Comparison of ENCODE assay signal across 8 cellular contexts in the genomic region with DNA sequence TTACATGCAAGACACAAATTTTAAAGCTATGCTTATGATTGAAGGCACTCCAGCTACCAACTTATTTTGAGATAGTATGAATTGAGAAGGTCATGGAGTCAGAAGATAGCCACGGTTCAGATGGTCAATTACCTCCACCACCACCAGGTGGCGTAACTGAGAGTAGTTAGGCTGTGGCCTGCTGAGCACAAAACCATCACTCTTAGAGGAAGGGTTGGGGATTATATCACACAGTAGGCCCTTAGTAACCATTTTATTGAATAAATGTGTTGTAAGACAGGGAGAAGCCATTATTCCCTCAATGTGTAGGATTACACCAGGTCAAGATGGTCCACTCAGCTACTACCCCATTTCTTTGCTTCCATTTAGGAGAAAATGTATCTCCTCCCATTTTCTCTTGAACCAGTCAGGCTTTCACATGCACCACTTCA. TPM values are rescaled to one million over a fixed set of nuclear protein-coding genes. Genes with fewer than 3 reads are reported as not detected.
DNase-seq lines count a peak whose midpoint lies in the region; ATAC-seq and TF ChIP-seq lines count a peak whose summit lies in the region.

No MANE protein-coding gene starts in this region.

- H3K4me1 ChIP-seq in SK-N-SH (ENCODE audit: control insufficient read depth in 1 of 2, insufficient read depth in 2 of 2, low read depth in 1 of 2, low read length in 1 of 2) (no peaks in the 10 kb centered on the region), left ventricle myocardium inferior (no peaks in the 10 kb centered on the region), skeletal muscle tissue (ENCODE audit: control insufficient read depth in 3 of 3, insufficient read depth in 3 of 3, low read length in 3 of 3) (peaks cover 0 to 8% (median 5%) of the 10 kb centered on the region in 3 donors)

- H3K36me3 ChIP-seq in SK-N-SH (replicated peaks in 1 of 2; ENCODE audit: control insufficient read depth in 1 of 2, insufficient read depth in 2 of 2, low read length in 1 of 2) (peaks cover 36 to 38% of the 10 kb centered on the region in 2 experiments), left ventricle myocardium inferior (peaks cover 55% of the 10 kb centered on the region), skeletal muscle tissue (ENCODE audit: control insufficient read depth in 3 of 3, insufficient read depth in 3 of 3, low read length in 3 of 3) (peaks cover 29 to 64% (median 46%) of the 10 kb centered on the region in 3 donors)

- no peaks in the 10 kb centered on the region for H3K9me2 ChIP-seq in SK-N-SH

- peak; percentile 66 for DNase-seq in DMS153 treated with DMSO at 0.1 percent for 48 hours (lab: John Stamatoyannopoulos, UW; ENCODE audit: unreplicated experiment)
- DNase-seq in Jurkat, Clone E6-1 (ENCODE audit: low read depth, low spot score): peak; percentile 51
- DNase-seq in SK-N-SH: peak; percentile 48
- DNase-seq in activated naive CD4-positive, alpha-beta T cell treated with anti-CD3 and anti-CD28 coated beads, Interleukin-2, amount 10 ng/mL, durations not matched to agents 7 days and 5 days: peak; percentile 82
- peak; percentile 58 for DNase-seq in left ventricle myocardium inferior
- DNase-seq in epidermal melanocyte (ENCODE audit: insufficient read length, low spot score): no peak

- no peak overlapping the region for H3K27ac Mint-ChIP-seq in activated naive CD4-positive, alpha-beta T cell treated with anti-CD3 and anti-CD28 coated beads, Interleukin-2, amount 10 ng/mL, durations not matched to agents 7 days and 5 days

- CTCF ChIA-PET in SK-N-SH (lab: Yijun Ruan, JAX): interaction anchor here (0.6 to 1.7 kb wide), 11 partner anchors 10 to 266 kb away, joined by 3 to 6 read pairs (median 3); a partner anchor contains a TSS
- CTCF ChIA-PET in activated naive CD4-positive, alpha-beta T cell treated with anti-CD3 and anti-CD28 coated beads, Interleukin-2, amount 10 ng/mL, durations not matched to agents 7 days and 5 days (lab: Charles Lee): interaction anchor here (0.6 to 1.3 kb wide), 4 partner anchors 12 to 1253 kb away, joined by 3 to 6 read pairs (median 3); no protein-coding TSS in a partner anchor

- peak; percentile 68 for TF ChIP-seq RAD21 in SK-N-SH (IDR thresholded peaks at IDR 0.05; ENCODE audit: low read length)

- H3K36me3 Mint-ChIP-seq in activated naive CD4-positive, alpha-beta T cell treated with anti-CD3 and anti-CD28 coated beads, Interleukin-2, amount 10 ng/mL, durations not matched to agents 7 days and 5 days: peaks cover 11% of the 10 kb centered on the region

- ATAC-seq in GM21390 (IDR thresholded peaks at IDR 0.05; ENCODE audit: unreplicated experiment): peak; percentile 92

- TF ChIP-seq EP300 in SK-N-SH (IDR thresholded peaks at IDR 0.05; ENCODE audit: borderline replicate concordance in 1 of 2, low read depth in 1 of 2, low read length in 1 of 2): no peak

- no peaks in the 10 kb centered on the region for H4K20me1 ChIP-seq in SK-N-SH (ENCODE audit: insufficient read depth)

- H3K9me3 Mint-ChIP-seq in activated naive CD4-positive, alpha-beta T cell treated with anti-CD3 and anti-CD28 coated beads, Interleukin-2, amount 10 ng/mL, durations not matched to agents 7 days and 5 days: no peaks in the 10 kb centered on the region

- H3K4me3 Mint-ChIP-seq in activated naive CD4-positive, alpha-beta T cell treated with anti-CD3 and anti-CD28 coated beads, Interleukin-2, amount 10 ng/mL, durations not matched to agents 7 days and 5 days: no peak overlapping the region

- H3K27me3 ChIP-seq in SK-N-SH (ENCODE audit: insufficient read depth) (no peaks in the 10 kb centered on the region), left ventricle myocardium inferior (ENCODE audit: low read depth) (no peaks in the 10 kb centered on the region), skeletal muscle tissue (ENCODE audit: control insufficient read depth in 3 of 3, insufficient read depth in 3 of 3, low read length in 3 of 3) (no peaks in the 10 kb centered on the region)

- no peak overlapping the region for H3K27ac ChIP-seq in SK-N-SH (ENCODE audit: low read depth in 2 of 2, low read length in 1 of 2)
- no peak overlapping the region for H3K27ac ChIP-seq in left ventricle myocardium inferior (replicated peaks)
- peak overlapping the region; percentile 17 for H3K27ac ChIP-seq in skeletal muscle tissue (ENCODE audit: low read depth, low read length)

- intact Hi-C loops in left ventricle myocardium inferior (cut with micrococcal nuclease): no loop called here

- no peak overlapping the region for H3K9ac ChIP-seq in SK-N-SH
- H3K9ac ChIP-seq in skeletal muscle tissue (ENCODE audit: low read depth in 1 of 3, low read length in 3 of 3): no peak overlapping the region

- TF ChIP-seq CTCF in SK-N-SH (IDR thresholded peaks at IDR 0.05) (peak; percentile 87), left ventricle myocardium inferior (IDR thresholded peaks at IDR 0.05; ENCODE audit: borderline replicate concordance) (peak; percentile 88)

- H3K4me1 Mint-ChIP-seq in activated naive CD4-positive, alpha-beta T cell treated with anti-CD3 and anti-CD28 coated beads, Interleukin-2, amount 10 ng/mL, durations not matched to agents 7 days and 5 days: no peaks in the 10 kb centered on the region

- H3K79me2 ChIP-seq in SK-N-SH (ENCODE audit: insufficient read depth): no peaks in the 10 kb centered on the region

- POLR2A ChIA-PET in SK-N-SH (lab: Yijun Ruan, JAX): no interaction called here

- H3K9me3 ChIP-seq in SK-N-SH: no peaks in the 10 kb centered on the region
- H3K9me3 ChIP-seq in left ventricle myocardium inferior (replicated peaks): no peaks in the 10 kb centered on the region
- H3K9me3 ChIP-seq in skeletal muscle tissue (ENCODE audit: control insufficient read depth in 3 of 3, low read length in 3 of 3): no peaks in the 10 kb centered on the region

- H3K4me2 ChIP-seq in SK-N-SH: no peak overlapping the region

- 25% methylated on average over 2 of the region's 2 CpGs for WGBS in SK-N-SH (ENCODE audit: low lambda C conversion rate)

- no peak overlapping the region for H3K4me3 ChIP-seq in Jurkat, Clone E6-1 (ENCODE audit: low read length)
- peak overlapping the region in 1 of 2 experiments; percentile 23; a peak in 1 of 4 replicates for H3K4me3 ChIP-seq in SK-N-SH (ENCODE audit: low read depth in 2 of 2, low read length in 1 of 2)
- no peak overlapping the region for H3K4me3 ChIP-seq in left ventricle myocardium inferior
- no peak overlapping the region for H3K4me3 ChIP-seq in skeletal muscle tissue (ENCODE audit: low read length in 3 of 3)

- peaks cover 6% of the 10 kb centered on the region for H3F3A ChIP-seq in SK-N-SH (replicated peaks; ENCODE audit: insufficient read depth)

- no peak overlapping the region for H2AFZ ChIP-seq in SK-N-SH (ENCODE audit: low read depth)

- H3K27me3 Mint-ChIP-seq in activated naive CD4-positive, alpha-beta T cell treated with anti-CD3 and anti-CD28 coated beads, Interleukin-2, amount 10 ng/mL, durations not matched to agents 7 days and 5 days: no peaks in the 10 kb centered on the region

TF ChIP-seq in SK-N-SH, 30 proteins besides CTCF, POLR2A, EP300 and RAD21:
- no peak for TF ChIP-seq FOSL2 (IDR thresholded peaks at IDR 0.05; ENCODE audit: borderline replicate concordance, low read depth)
- TF ChIP-seq SMC3 (IDR thresholded peaks at IDR 0.05; ENCODE audit: low read depth, low read length): peak; percentile 64

RNA-seq across cellular contexts. Expression of a gene that starts 18.8 kb away (rescaled TPM):
- not detected for polyA plus RNA-seq in Jurkat, Clone E6-1 (2012; ENCODE audit: insufficient read depth, insufficient read length)
- polyA plus RNA-seq in SK-N-SH (2012; rRNA removed): 0.26 and 0.42 TPM in 2 replicates
- polyA plus RNA-seq in SK-N-SH (2012; cell fraction: cytosol; rRNA removed): 0.29 and 0.30 TPM in 2 replicates
- polyA plus RNA-seq in SK-N-SH (2012; cell fraction: nucleus; rRNA removed): 0.47 and 0.80 TPM in 2 replicates
- total RNA-seq in left ventricle myocardium inferior: 163 TPM
- 2,637 TPM for total RNA-seq in skeletal muscle tissue

RNA-seq across cellular contexts. Expression of a gene that starts 45.4 kb away (rescaled TPM):
- polyA plus RNA-seq in Jurkat, Clone E6-1 (2012; ENCODE audit: insufficient read depth, insufficient read length): 50.9 TPM
- polyA plus RNA-seq in SK-N-SH (2012; rRNA removed): 8.7 and 14.9 TPM in 2 replicates
- 9.6 and 11.0 TPM in 2 replicates for polyA plus RNA-seq in SK-N-SH (2012; cell fraction: cytosol; rRNA removed)
- polyA plus RNA-seq in SK-N-SH (2012; cell fraction: nucleus; rRNA removed): 15.5 and 37.9 TPM in 2 replicates
- 121 TPM for total RNA-seq in left ventricle myocardium inferior
- 40.7 TPM for total RNA-seq in skeletal muscle tissue

RNA-seq across cellular contexts. Expression of a gene that starts 49.0 kb away (rescaled TPM):
- polyA plus RNA-seq in Jurkat, Clone E6-1 (2012; ENCODE audit: insufficient read depth, insufficient read length): 3.8 TPM
- polyA plus RNA-seq in SK-N-SH (2012; rRNA removed): 3.8 TPM in 2 replicates
- 3.0 and 3.7 TPM in 2 replicates for polyA plus RNA-seq in SK-N-SH (2012; cell fraction: cytosol; rRNA removed)
- polyA plus RNA-seq in SK-N-SH (2012; cell fraction: nucleus; rRNA removed): 12.4 and 16.1 TPM in 2 replicates
- total RNA-seq in left ventricle myocardium inferior: 8.4 TPM
- 8.4 TPM for total RNA-seq in skeletal muscle tissue

RNA-seq across cellular contexts. Expression of a gene that starts 55.9 kb away (rescaled TPM):
- polyA plus RNA-seq in Jurkat, Clone E6-1 (2012; ENCODE audit: insufficient read depth, insufficient read length): 66.2 TPM
- 8.3 and 10.3 TPM in 2 replicates for polyA plus RNA-seq in SK-N-SH (2012; rRNA removed)
- polyA plus RNA-seq in SK-N-SH (2012; cell fraction: cytosol; rRNA removed): 12.3 and 18.3 TPM in 2 replicates
- 8.6 and 15.8 TPM in 2 replicates for polyA plus RNA-seq in SK-N-SH (2012; cell fraction: nucleus; rRNA removed)
- total RNA-seq in left ventricle myocardium inferior (38.0 TPM), skeletal muscle tissue (25.6 TPM)

Comparison
In these comparisons a context has a peak if more than half of its experiments do, and no peak if none do; other contexts are left out.
1. RNA of a gene that starts 18.8 kb away (total RNA-seq): 2,637 TPM in skeletal muscle tissue (single experiment); 163 TPM in left ventricle myocardium inferior (single experiment); every median in the first group is over 10 times any median in the second.